13 cellular contexts compared by ENCODE assay signal in the genomic region with DNA sequence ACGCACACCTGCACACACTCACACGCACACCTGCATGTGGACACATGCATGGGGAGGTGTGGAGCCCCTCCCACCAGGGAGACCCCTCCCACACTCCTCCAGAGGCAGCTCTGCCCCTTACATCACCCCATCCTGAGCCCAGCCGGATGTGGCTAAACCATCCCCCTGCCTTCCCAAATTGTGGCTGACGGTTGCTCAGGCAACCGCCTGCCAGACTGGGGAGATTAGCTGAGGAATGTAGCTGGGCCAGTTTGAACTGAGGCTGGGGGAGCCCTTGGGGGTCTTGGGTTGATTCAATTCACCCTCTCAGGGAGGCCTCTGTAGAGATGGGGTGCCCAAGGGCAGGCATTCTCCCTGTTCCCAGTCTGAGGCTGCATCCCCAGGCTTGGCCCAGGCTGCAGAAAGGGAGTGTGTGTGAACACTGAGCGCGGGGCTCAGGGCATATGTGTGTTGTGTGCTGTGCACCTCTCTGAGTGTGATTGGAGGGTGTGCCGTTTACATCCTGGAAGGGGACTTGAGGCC. TPM values are rescaled to one million over a fixed set of nuclear protein-coding genes. Genes with fewer than 3 reads are reported as not detected.
DNase-seq lines count a peak whose midpoint lies in the region; ATAC-seq and TF ChIP-seq lines count a peak whose summit lies in the region.
"Had no signal": no experiment of that assay in that cellular context is flagged by ENCODE, and none has a peak within 500 bp of the region (broad histone marks: within the 10 kb centered on the region; RNA-seq: fewer than 3 reads in every experiment).

No MANE protein-coding gene starts in this region.

- ATAC-seq in GM18867 (IDR thresholded peaks at IDR 0.05; ENCODE audit: unreplicated experiment) (no peak), body of pancreas (no peak)
- ATAC-seq: naive thymus-derived CD4-positive, alpha-beta T cell; Panc1; stimulated activated naive B cell treated with anti-CD40 and anti-IgM and Interleukin-4, amounts not matched to agents 10 μg/mL and 1 μg/mL and 100 μg/mL, for 72 hours had no signal

- TF ChIP-seq CTCF in CD14-positive monocyte (IDR thresholded peaks at IDR 0.05), result no peak
- no peak for TF ChIP-seq CTCF in brain microvascular endothelial cell (IDR thresholded peaks at IDR 0.05; ENCODE audit: low read depth, low read length, missing control alignments)
- TF ChIP-seq CTCF in body of pancreas (IDR thresholded peaks at IDR 0.05), result no peak

- CTCF ChIA-PET in activated CD4-positive, alpha-beta memory T cell treated with anti-CD3 and anti-CD28 coated beads, Interleukin-2, amount 10 ng/mL, durations not matched to agents 7 days and 5 days (lab: Charles Lee), result no interaction called here

- WGBS in mesenchymal stem cell, result 28% methylated on average over 8 of the region's 8 CpGs
- 55 to 78% methylated on average over 4 to 8 of the region's 8 CpGs for WGBS in body of pancreas, 2 donors

- intact Hi-C loops in CD14-positive monocyte (cut with micrococcal nuclease), result no loop called here
- intact Hi-C loops in body of pancreas (cut with DNase I), result loop anchor here (10.0 kb wide), 2 partner anchors 1136 to 1456 kb away; no protein-coding TSS in a partner anchor

- H2BK5ac ChIP-seq in mesenchymal stem cell (ENCODE audit: low read depth, low read length, poor library complexity, severe bottlenecking), result no peak overlapping the region

- peaks cover 15% of the 10 kb centered on the region for H3K4me1 ChIP-seq in mesenchymal stem cell (ENCODE audit: control insufficient read depth, insufficient read depth, low read depth, low read length)
- no peaks in the 10 kb centered on the region for H3K4me1 ChIP-seq in Karpas-422 (ENCODE audit: low read length)
- peaks cover 8% of the 10 kb centered on the region for H3K4me1 ChIP-seq in body of pancreas

- H3K9me2 ChIP-seq in Karpas-422 (replicated peaks; ENCODE audit: insufficient read depth, low read length), result no peaks in the 10 kb centered on the region

- in situ Hi-C loops in brain microvascular endothelial cell (cut with HindIII; ENCODE audit: low pct_ligation_motif_present, low sequenced_read_pairs), result loop anchor here (25.0 kb wide), 2 partner anchors 463 to 1438 kb away; no protein-coding TSS in a partner anchor

- H3K36me3 ChIP-seq in brain microvascular endothelial cell (replicated peaks) (no peaks in the 10 kb centered on the region), mesenchymal stem cell (ENCODE audit: control insufficient read depth in 1 of 2, insufficient read depth in 2 of 2, low read depth in 1 of 2, low read length in 2 of 2) (no peaks in the 10 kb centered on the region), Karpas-422 (ENCODE audit: insufficient read depth, low read length) (no peaks in the 10 kb centered on the region), body of pancreas (replicated peaks in 1 of 2; ENCODE audit: insufficient read depth in 1 of 2, low read depth in 2 of 2) (no peaks in the 10 kb centered on the region)
- H3K36me3 ChIP-seq: BLaER1 treated with 17β-estradiol and CSF1 and Interleukin-3, amounts not matched to agents 10 nM and 100 nM had no signal

- H2BK120ac ChIP-seq in mesenchymal stem cell (ENCODE audit: low read depth, low read length), result no peak overlapping the region

- H3K4me2 ChIP-seq in mesenchymal stem cell (ENCODE audit: low read length, poor library complexity, severe bottlenecking) (no peak overlapping the region), Karpas-422 (ENCODE audit: low read depth, low read length, poor library complexity, severe bottlenecking) (no peak overlapping the region)

- no peaks in the 10 kb centered on the region for H3K79me2 ChIP-seq in Karpas-422 (ENCODE audit: low read length)

- peaks cover 17% of the 10 kb centered on the region for H3K79me1 ChIP-seq in mesenchymal stem cell (replicated peaks; ENCODE audit: low read length, poor library complexity, severe bottlenecking)

- H3K27me3 ChIP-seq in brain microvascular endothelial cell (replicated peaks), result no peaks in the 10 kb centered on the region
- no peaks in the 10 kb centered on the region for H3K27me3 ChIP-seq in mesenchymal stem cell (ENCODE audit: control insufficient read depth in 1 of 2, insufficient read depth in 1 of 2, low read length in 2 of 2)
- no peaks in the 10 kb centered on the region for H3K27me3 ChIP-seq in Karpas-422 (ENCODE audit: low read length)
- H3K27me3 ChIP-seq in body of pancreas, result no peaks in the 10 kb centered on the region
- H3K27me3 ChIP-seq: BLaER1 treated with 17β-estradiol and CSF1 and Interleukin-3, amounts not matched to agents 10 nM and 100 nM had no signal

- H3K9me3 Mint-ChIP-seq in CD14-positive monocyte, result peaks cover 0 to 3% (median 0%) of the 10 kb centered on the region in 7 donors
- no peaks in the 10 kb centered on the region for H3K9me3 Mint-ChIP-seq in activated CD4-positive, alpha-beta memory T cell treated with anti-CD3 and anti-CD28 coated beads, Interleukin-2, amount 10 ng/mL, durations not matched to agents 7 days and 5 days
- H3K9me3 Mint-ChIP-seq: naive thymus-derived CD4-positive, alpha-beta T cell; stimulated activated naive B cell treated with anti-CD40 and anti-IgM and Interleukin-4, amounts not matched to agents 10 μg/mL and 1 μg/mL and 100 μg/mL, for 72 hours had no signal

- H2BK12ac ChIP-seq in mesenchymal stem cell (ENCODE audit: low read length in 2 of 2), result peak overlapping the region; percentile 3 to 70

- DNase-seq in CD14-positive monocyte (ENCODE audit: low spot score), result peak; percentile 24
- peak; percentile 75 for DNase-seq in Jurkat, Clone E6-1 (ENCODE audit: low read depth, low spot score)
- DNase-seq in brain microvascular endothelial cell, result peak; percentile 56
- peak; percentile 43 for DNase-seq in mesenchymal stem cell
- no peak for DNase-seq in activated CD4-positive, alpha-beta memory T cell treated with anti-CD3 and anti-CD28 coated beads, Interleukin-2, amount 10 ng/mL, durations not matched to agents 7 days and 5 days
- no peak for DNase-seq in Karpas-422
- DNase-seq in body of pancreas, result no peak
- DNase-seq: naive thymus-derived CD4-positive, alpha-beta T cell; NCI-H1694 treated with DMSO at 0.1 percent for 48 hours; stimulated activated naive B cell treated with anti-CD40 and anti-IgM and Interleukin-4, amounts not matched to agents 10 μg/mL and 1 μg/mL and 100 μg/mL, for 72 hours had no signal

- no peaks in the 10 kb centered on the region for H4K20me1 ChIP-seq in Karpas-422 (ENCODE audit: insufficient read depth, low read depth, low read length)

- H2AFZ ChIP-seq in mesenchymal stem cell (ENCODE audit: low read depth, low read length) (no peak overlapping the region), Karpas-422 (ENCODE audit: low read length) (no peak overlapping the region)

- H4K91ac ChIP-seq in mesenchymal stem cell (ENCODE audit: low read length), result peak overlapping the region; percentile 74

- H3K9me3 ChIP-seq in mesenchymal stem cell (ENCODE audit: control insufficient read depth, low read length) (no peaks in the 10 kb centered on the region), Karpas-422 (ENCODE audit: low read length) (no peaks in the 10 kb centered on the region), body of pancreas (no peaks in the 10 kb centered on the region)
- H3K9me3 ChIP-seq: BLaER1 treated with 17β-estradiol and CSF1 and Interleukin-3, amounts not matched to agents 10 nM and 100 nM had no signal

- H3K4me3 Mint-ChIP-seq in CD14-positive monocyte, result no peak overlapping the region
- H3K4me3 Mint-ChIP-seq in activated CD4-positive, alpha-beta memory T cell treated with anti-CD3 and anti-CD28 coated beads, Interleukin-2, amount 10 ng/mL, durations not matched to agents 7 days and 5 days, result no peak overlapping the region
- H3K4me3 Mint-ChIP-seq: naive thymus-derived CD4-positive, alpha-beta T cell; stimulated activated naive B cell treated with anti-CD40 and anti-IgM and Interleukin-4, amounts not matched to agents 10 μg/mL and 1 μg/mL and 100 μg/mL, for 72 hours had no signal

- no peak overlapping the region for H2BK15ac ChIP-seq in mesenchymal stem cell (ENCODE audit: low read depth, poor library complexity, severe bottlenecking)

- no peak overlapping the region for H2AK5ac ChIP-seq in mesenchymal stem cell (ENCODE audit: low read length, severe bottlenecking)

- H3K23ac ChIP-seq in mesenchymal stem cell (ENCODE audit: low read length in 2 of 2), result no peak overlapping the region

- no peak overlapping the region for H3K9ac ChIP-seq in mesenchymal stem cell (ENCODE audit: low read length)
- H3K9ac ChIP-seq in Karpas-422 (ENCODE audit: low read length), result no peak overlapping the region
- H3K9ac ChIP-seq: BLaER1 treated with 17β-estradiol and CSF1 and Interleukin-3, amounts not matched to agents 10 nM and 100 nM had no signal

- POLR2A ChIA-PET in activated CD4-positive, alpha-beta memory T cell treated with anti-CD3 and anti-CD28 coated beads, Interleukin-2, amount 10 ng/mL, durations not matched to agents 7 days and 5 days (lab: Charles Lee), result no interaction called here

- H3K18ac ChIP-seq in mesenchymal stem cell (ENCODE audit: low read depth in 1 of 2, low read length in 2 of 2), result no peak overlapping the region

- H3K27ac ChIP-seq in brain microvascular endothelial cell (peak overlapping the region; percentile 17), mesenchymal stem cell (ENCODE audit: low read length, poor library complexity, severe bottlenecking) (no peak overlapping the region), Karpas-422 (ENCODE audit: low read length) (no peak overlapping the region), body of pancreas (no peak overlapping the region)
- H3K27ac ChIP-seq: BLaER1 treated with 17β-estradiol and CSF1 and Interleukin-3, amounts not matched to agents 10 nM and 100 nM had no signal

- peaks cover 0 to 7% (median 2%) of the 10 kb centered on the region in 3 donors for H3K27me3 Mint-ChIP-seq in CD14-positive monocyte (ENCODE audit: low read depth in 3 of 3)
- H3K27me3 Mint-ChIP-seq in activated CD4-positive, alpha-beta memory T cell treated with anti-CD3 and anti-CD28 coated beads, Interleukin-2, amount 10 ng/mL, durations not matched to agents 7 days and 5 days, result peaks cover 8% of the 10 kb centered on the region

- TF ChIP-seq POLR2A in body of pancreas (IDR thresholded peaks at IDR 0.05), result no peak

- peaks cover 3% of the 10 kb centered on the region for H3K4me1 Mint-ChIP-seq in CD14-positive monocyte
- no peaks in the 10 kb centered on the region for H3K4me1 Mint-ChIP-seq in activated CD4-positive, alpha-beta memory T cell treated with anti-CD3 and anti-CD28 coated beads, Interleukin-2, amount 10 ng/mL, durations not matched to agents 7 days and 5 days
- H3K4me1 Mint-ChIP-seq: naive thymus-derived CD4-positive, alpha-beta T cell; stimulated activated naive B cell treated with anti-CD40 and anti-IgM and Interleukin-4, amounts not matched to agents 10 μg/mL and 1 μg/mL and 100 μg/mL, for 72 hours had no signal

- no peak overlapping the region for H3K4ac ChIP-seq in mesenchymal stem cell (ENCODE audit: low read depth in 1 of 2, low read length in 2 of 2)

- H4K8ac ChIP-seq in mesenchymal stem cell (ENCODE audit: low read length), result no peak overlapping the region

- no peak overlapping the region for H3K27ac Mint-ChIP-seq in CD14-positive monocyte
- no peak overlapping the region for H3K27ac Mint-ChIP-seq in activated CD4-positive, alpha-beta memory T cell treated with anti-CD3 and anti-CD28 coated beads, Interleukin-2, amount 10 ng/mL, durations not matched to agents 7 days and 5 days
- H3K27ac Mint-ChIP-seq: stimulated activated naive B cell treated with anti-CD40 and anti-IgM and Interleukin-4, amounts not matched to agents 10 μg/mL and 1 μg/mL and 100 μg/mL, for 72 hours had no signal

- H3K14ac ChIP-seq in mesenchymal stem cell (ENCODE audit: low read length in 2 of 2), result peak overlapping the region in 1 of 2 experiments; percentile 3

- peak overlapping the region; percentile 16 for H3K4me3 ChIP-seq in Jurkat, Clone E6-1 (ENCODE audit: low read length)
- no peak overlapping the region for H3K4me3 ChIP-seq in brain microvascular endothelial cell (ENCODE audit: low read depth, low read length)
- no peak overlapping the region for H3K4me3 ChIP-seq in mesenchymal stem cell (ENCODE audit: insufficient read depth in 1 of 2, low read depth in 1 of 2, low read length in 2 of 2)
- no peak overlapping the region for H3K4me3 ChIP-seq in Karpas-422 (ENCODE audit: low read length)
- no peak overlapping the region for H3K4me3 ChIP-seq in body of pancreas
- H3K4me3 ChIP-seq: BLaER1 treated with 17β-estradiol and CSF1 and Interleukin-3, amounts not matched to agents 10 nM and 100 nM had no signal

- no peaks in the 10 kb centered on the region for H3K36me3 Mint-ChIP-seq in CD14-positive monocyte
- H3K36me3 Mint-ChIP-seq in activated CD4-positive, alpha-beta memory T cell treated with anti-CD3 and anti-CD28 coated beads, Interleukin-2, amount 10 ng/mL, durations not matched to agents 7 days and 5 days (ENCODE audit: low read depth), result no peaks in the 10 kb centered on the region
- H3K36me3 Mint-ChIP-seq: naive thymus-derived CD4-positive, alpha-beta T cell; stimulated activated naive B cell treated with anti-CD40 and anti-IgM and Interleukin-4, amounts not matched to agents 10 μg/mL and 1 μg/mL and 100 μg/mL, for 72 hours had no signal

RNA-seq across cellular contexts. Expression of a gene that starts 12.9 kb away (rescaled TPM):
- under 1 TPM in 1 of 2 donors, not detected in 1; 0.42 TPM for polyA plus RNA-seq in CD14-positive monocyte
- 33.3 TPM for polyA plus RNA-seq in Jurkat, Clone E6-1 (2012; ENCODE audit: insufficient read depth, insufficient read length)
- polyA plus RNA-seq in mesenchymal stem cell (2013, experiment 1 of 2), result 10.1 TPM
- 9.8 TPM for polyA plus RNA-seq in mesenchymal stem cell (2013, experiment 2 of 2)
- under 1 TPM; 0.13 to 0.68 TPM for total RNA-seq in activated CD4-positive, alpha-beta memory T cell treated with anti-CD3 and anti-CD28 coated beads, Interleukin-2, amount 10 ng/mL, durations not matched to agents 7 days and 5 days
- total RNA-seq in Karpas-422 (2014; rRNA removed; shearing (Covaris generic); ENCODE audit: low replicate concordance), result 1.1 TPM in 1 of 2 replicates, not detected in the other
- total RNA-seq in body of pancreas, result 10 to 100 TPM; 24.1 to 40.2 TPM
- polyA plus RNA-seq: naive thymus-derived CD4-positive, alpha-beta T cell had no signal

RNA-seq across cellular contexts. Expression of a gene that starts 18.5 kb away (rescaled TPM):
- polyA plus RNA-seq in CD14-positive monocyte, result 1 to 10 TPM; 6.3 to 7.5 TPM
- 47.2 TPM for polyA plus RNA-seq in Jurkat, Clone E6-1 (2012; ENCODE audit: insufficient read depth, insufficient read length)
- 17.2 TPM for polyA plus RNA-seq in mesenchymal stem cell (2013, experiment 1 of 2)
- 18.3 TPM for polyA plus RNA-seq in mesenchymal stem cell (2013, experiment 2 of 2)
- 10 to 100 TPM; 13.9 to 17.6 TPM for total RNA-seq in activated CD4-positive, alpha-beta memory T cell treated with anti-CD3 and anti-CD28 coated beads, Interleukin-2, amount 10 ng/mL, durations not matched to agents 7 days and 5 days
- 25.3 and 26.2 TPM in 2 replicates for total RNA-seq in Karpas-422 (2014; rRNA removed; shearing (Covaris generic); ENCODE audit: low replicate concordance)
- 10 to 100 TPM; 10.6 to 30.7 TPM for total RNA-seq in body of pancreas

Comparison
In these comparisons a context has a peak if more than half of its experiments do, and no peak if none do; other contexts are left out.
1. DNase-seq: peak in CD14-positive monocyte (single experiment), Jurkat, Clone E6-1 (single experiment), brain microvascular endothelial cell (single experiment) and mesenchymal stem cell (single experiment); none in activated CD4-positive, alpha-beta memory T cell treated with anti-CD3 and anti-CD28 coated beads, Interleukin-2, amount 10 ng/mL, durations not matched to agents 7 days and 5 days (single experiment), Karpas-422 (single experiment) and body of pancreas (0 of 4).
2. RNA of a gene that starts 12.9 kb away (total RNA-seq): 24.1 to 40.2 TPM in body of pancreas; 0.13 to 0.68 TPM in activated CD4-positive, alpha-beta memory T cell treated with anti-CD3 and anti-CD28 coated beads, Interleukin-2, amount 10 ng/mL, durations not matched to agents 7 days and 5 days and 1.1 TPM in Karpas-422; every median in the first group is over 10 times any median in the second.